Comparison of ENCODE assay signal across 12 cellular contexts in genomic region chr16:27718767-27719445, GRCh38.
DNase-seq lines count a peak whose midpoint lies in the region; ATAC-seq and TF ChIP-seq lines count a peak whose summit lies in the region.
"Had no signal": no experiment of that assay in that cellular context is flagged by ENCODE, and none has a peak within 500 bp of the region (broad histone marks: within the 10 kb centered on the region; RNA-seq: fewer than 3 reads in every experiment).

No MANE protein-coding gene starts in this region.

- H3K9me2 ChIP-seq in HCT116 (ENCODE audit: insufficient read depth) = no peaks in the 10 kb centered on the region

- DNase-seq in HCT116 (ENCODE audit: low read depth, low spot score) (peak; percentile 40), chondrocyte (ENCODE audit: low spot score) (peak; percentile 59), medulla oblongata (ENCODE audit: extremely low spot score) (peak; percentile 97), spleen (peak; percentile 43), glomerular visceral epithelial cell (ENCODE audit: extremely low spot score) (no peak)
- DNase-seq: CD8-positive, alpha-beta T cell; cortex of kidney; KBM-7; stimulated activated CD4-positive, alpha-beta T cell treated with anti-CD3 and anti-CD28 coated beads, Interleukin-1b, Interleukin-23, amount 100 ng/mL, for 48 hours had no signal

- H3K9me3 Mint-ChIP-seq in chondrocyte (ENCODE audit: low read depth) = no peaks in the 10 kb centered on the region
- H3K9me3 Mint-ChIP-seq: CD8-positive, alpha-beta T cell; memory B cell had no signal

- RAD21 ChIA-PET in HCT116 (lab: Charles Lee; ENCODE audit: low non-redundant PET in 1 of 2, low total read pairs in 2 of 2, uncharacterized antibody in 2 of 2, unreplicated experiment in 2 of 2) = no interaction called here

- no peaks in the 10 kb centered on the region for H4K20me1 ChIP-seq in HCT116 (ENCODE audit: insufficient read depth)

- H3K9ac ChIP-seq in HCT116 (ENCODE audit: low read length) = no peak overlapping the region

- H3K4me3 ChIP-seq in HCT116 (replicated peaks in 1 of 2; ENCODE audit: low read depth in 1 of 2, low read length in 2 of 2) (no peak overlapping the region), spleen (no peak overlapping the region)

- POLR2A ChIA-PET in HCT116 (lab: Charles Lee) = no interaction called here

- WGBS in spleen, 5 donors = 82 to 88% (median 85%) methylated on average over 7 of the region's 7 CpGs

- peaks cover 7 to 12% of the 10 kb centered on the region in 2 experiments; a peak in 2 of 4 replicates for H3K4me1 ChIP-seq in HCT116 (ENCODE audit: control insufficient read depth in 1 of 2, insufficient read depth in 2 of 2, low read length in 2 of 2)
- peaks cover 0 to 23% (median 0%) of the 10 kb centered on the region in 6 donors for H3K4me1 ChIP-seq in spleen

- no peak overlapping the region for H3K27ac Mint-ChIP-seq in chondrocyte (ENCODE audit: unreplicated experiment)
- H3K27ac Mint-ChIP-seq: CD8-positive, alpha-beta T cell; memory B cell had no signal

- H3K27me3 Mint-ChIP-seq in chondrocyte (ENCODE audit: low read depth) = no peaks in the 10 kb centered on the region
- H3K27me3 Mint-ChIP-seq: memory B cell had no signal

- no peak overlapping the region for H3K4me2 ChIP-seq in HCT116 (ENCODE audit: low read length)

- no peak overlapping the region for H2AFZ ChIP-seq in HCT116 (ENCODE audit: low read depth, low read length, poor library complexity, severe bottlenecking)

- H3K79me2 ChIP-seq in HCT116 (ENCODE audit: insufficient read depth, low read length) = no peaks in the 10 kb centered on the region

- peaks cover 20% of the 10 kb centered on the region for H3K4me1 Mint-ChIP-seq in chondrocyte (ENCODE audit: low read depth)
- H3K4me1 Mint-ChIP-seq: memory B cell had no signal

- ATAC-seq in HCT116 (peak; percentile 81), HG02852 (IDR thresholded peaks at IDR 0.05; ENCODE audit: unreplicated experiment) (no peak), HG02840 (IDR thresholded peaks at IDR 0.05; ENCODE audit: low FRiP score, unreplicated experiment) (no peak)
- ATAC-seq: CD8-positive, alpha-beta T cell had no signal

- H3K36me3 ChIP-seq in HCT116 (ENCODE audit: control insufficient read depth in 1 of 2, insufficient read depth in 2 of 2, low read length in 2 of 2) (no peaks in the 10 kb centered on the region), spleen (peaks cover 0 to 48% (median 3%) of the 10 kb centered on the region in 6 donors)

- H3K36me3 Mint-ChIP-seq in chondrocyte (ENCODE audit: low read depth) = peaks cover 4% of the 10 kb centered on the region

- CTCF ChIA-PET in HCT116 (lab: Charles Lee) = interaction anchor here (0.9 kb wide), 1 partner anchor 149 kb away, joined by 3 read pairs; no protein-coding TSS in a partner anchor

- TF ChIP-seq CTCF in HCT116 (IDR thresholded peaks at IDR 0.05 in 2 of 3, conservative IDR thresholded peaks at IDR 0.05 in 1 of 3; ENCODE audit: borderline replicate concordance in 1 of 3, insufficient read depth in 1 of 3, low read depth in 2 of 3, low read length in 2 of 3) = no peak
- TF ChIP-seq CTCF in chondrocyte (IDR thresholded peaks at IDR 0.05) = no peak
- no peak for TF ChIP-seq CTCF in spleen (IDR thresholded peaks at IDR 0.05 in 8 of 11, conservative IDR thresholded peaks at IDR 0.05 in 3 of 11)

- BruUV-seq in HCT116 (replicated peaks; lab: Mats Ljungman, UMichigan) = no TSS peak

- H3K9me3 ChIP-seq in HCT116 (ENCODE audit: control insufficient read depth in 1 of 2, insufficient read depth in 1 of 2, low read depth in 1 of 2, low read length in 2 of 2) = no peaks in the 10 kb centered on the region
- H3K9me3 ChIP-seq in spleen = no peaks in the 10 kb centered on the region

- H3K27me3 ChIP-seq in HCT116 (ENCODE audit: insufficient read depth, low read length) = no peaks in the 10 kb centered on the region
- H3K27me3 ChIP-seq in spleen (replicated peaks in 1 of 7) = no peaks in the 10 kb centered on the region

- no peak overlapping the region for H3K4me3 Mint-ChIP-seq in chondrocyte (ENCODE audit: unreplicated experiment)
- H3K4me3 Mint-ChIP-seq: CD8-positive, alpha-beta T cell; memory B cell had no signal

- H3K27ac ChIP-seq in HCT116 (ENCODE audit: low read depth, low read length) (peak overlapping the region; percentile 10; the same call in 1 of the 2 replicates), spleen (no peak overlapping the region)

- no peak for TF ChIP-seq POLR2A in HCT116 (IDR thresholded peaks at IDR 0.05; ENCODE audit: borderline replicate concordance, extremely low read depth, insufficient read depth, insufficient read length)
- no peak for TF ChIP-seq POLR2A in spleen (IDR thresholded peaks at IDR 0.05)

- TF ChIP-seq RAD21 in HCT116 (IDR thresholded peaks at IDR 0.05; ENCODE audit: low read depth) = no peak

- intact Hi-C loops in HCT116 (cut with micrococcal nuclease) = no loop called here
- intact Hi-C loops in spleen (cut with DNase I; ENCODE audit: low total_unique reads) = no loop called here

TF ChIP-seq in HCT116, 20 proteins besides CTCF, POLR2A, EP300 and RAD21:
- no peak for TF ChIP-seq CEBPB (IDR thresholded peaks at IDR 0.05; ENCODE audit: low read depth)
- TF ChIP-seq EZH2 (IDR thresholded peaks at IDR 0.05) = no peak
- TF ChIP-seq SIN3A (IDR thresholded peaks at IDR 0.05; ENCODE audit: low read depth) = no peak
TF ChIP-seq in HCT116: peak in this region for 0.
